Comparison of ENCODE assay signal across 9 cellular contexts in genomic region chr1:245156041-245156735, GRCh38. TPM values are rescaled to one million over a fixed set of nuclear protein-coding genes. Genes with fewer than 3 reads are reported as not detected.
DNase-seq lines count a peak whose midpoint lies in the region; ATAC-seq, FAIRE-seq and TF ChIP-seq lines count a peak whose summit lies in the region.
"Had no signal": no experiment of that assay in that cellular context is flagged by ENCODE, and none has a peak within 500 bp of the region (broad histone marks: within the 10 kb centered on the region; RNA-seq: fewer than 3 reads in every experiment).

No MANE protein-coding gene starts in this region.

- H3K4ac ChIP-seq in H1 (replicated peaks; ENCODE audit: insufficient read length, low read depth, low read length) (no peak overlapping the region), mesendoderm (ENCODE audit: low read depth, low read length) (no peak overlapping the region)

- no peak overlapping the region for H3K27ac Mint-ChIP-seq in CD4-positive, alpha-beta T cell

- peaks cover 29% of the 10 kb centered on the region for H3K4me1 Mint-ChIP-seq in CD4-positive, alpha-beta T cell (ENCODE audit: low read depth)

- no peak overlapping the region for H2BK20ac ChIP-seq in H1 (ENCODE audit: low read length)

- H3K36me3 Mint-ChIP-seq in CD4-positive, alpha-beta T cell (ENCODE audit: low read depth), result no peaks in the 10 kb centered on the region

- no peaks in the 10 kb centered on the region for H3K79me1 ChIP-seq in H1 (ENCODE audit: low read depth, low read length)
- H3K79me1 ChIP-seq in mesendoderm (ENCODE audit: low read length), result no peaks in the 10 kb centered on the region

- no peak for TF ChIP-seq POLR2A in H1 (IDR thresholded peaks at IDR 0.05; ENCODE audit: control extremely low read depth in 1 of 2, low read depth in 2 of 2, low read length in 2 of 2)

- no peak overlapping the region for H4K8ac ChIP-seq in H1 (ENCODE audit: extremely low read depth, insufficient read depth, low read length)
- no peak overlapping the region for H4K8ac ChIP-seq in mesendoderm (ENCODE audit: low read depth, low read length)

- H3K27me3 Mint-ChIP-seq in CD4-positive, alpha-beta T cell, result peaks cover 74% of the 10 kb centered on the region

- H2AFZ ChIP-seq in H1 (ENCODE audit: low read length), result no peak overlapping the region; the same call in 1 of the 2 replicates

- POLR2A ChIA-PET in CD4-positive, alpha-beta T cell (lab: Charles Lee), result no interaction called here
- POLR2A ChIA-PET in H1 (lab: Charles Lee; ENCODE audit: partially characterized antibody), result no interaction called here

- peak; percentile 88 for ATAC-seq in CD4-positive, alpha-beta T cell (ENCODE audit: poor library complexity)
- ATAC-seq in GM19463 (IDR thresholded peaks at IDR 0.05; ENCODE audit: unreplicated experiment) (peak; percentile 94), HG03571 (IDR thresholded peaks at IDR 0.05; ENCODE audit: unreplicated experiment) (peak; percentile 86)

- intact Hi-C loops in CD4-positive, alpha-beta T cell (cut with DNase I, micrococcal nuclease), result loop anchor here (5.0 to 10.0 kb wide), 4 partner anchors 959 to 1596 kb away; no protein-coding TSS in a partner anchor

- H2BK12ac ChIP-seq in H1 (ENCODE audit: low read depth, low read length), result no peak overlapping the region

- no peak for FAIRE-seq in H1 (lab: Jason Lieb, UNC)
- FAIRE-seq: TTC549 had no signal

- H3K4me1 ChIP-seq in H1 (replicated peaks in 1 of 4; ENCODE audit: control insufficient read depth in 3 of 4, insufficient read depth in 4 of 4, low read length in 3 of 4) (peaks cover 0 to 21% (median 8%) of the 10 kb centered on the region in 4 experiments; a peak in 5 of 7 replicates), mesendoderm (ENCODE audit: control insufficient read depth, low read depth, low read length) (peaks cover 2% of the 10 kb centered on the region)

- H3K18ac ChIP-seq in H1 (ENCODE audit: extremely low read depth, low read length), result no peak overlapping the region
- no peak overlapping the region for H3K18ac ChIP-seq in mesendoderm (ENCODE audit: low read length)

- H3K14ac ChIP-seq in H1 (ENCODE audit: insufficient read length), result no peak overlapping the region

- WGBS in H1 (ENCODE audit: extremely low coverage in 1 of 2, insufficient coverage in 1 of 2, insufficient read length in 1 of 2, insufficient replicate concordance in 2 of 2, low coverage in 1 of 2, low lambda C conversion rate in 2 of 2, missing lambda C conversion rate in 1 of 2), 2 experiments, result 3% methylated on average over 29 of the region's 74 CpGs; no CpG with 5 or more reads in 1 of the 2 experiments
- no CpG with 5 or more reads among the region's 74 CpGs for WGBS in mesendoderm (ENCODE audit: extremely low coverage, insufficient coverage, low lambda C conversion rate)

- H2BK120ac ChIP-seq in H1 (replicated peaks; ENCODE audit: low read depth, low read length) (no peak overlapping the region), mesendoderm (ENCODE audit: low read depth, low read length) (no peak overlapping the region)

- H3K27ac ChIP-seq in CD4-positive, alpha-beta T cell (ENCODE audit: low read depth, low read length), result no peak overlapping the region
- H3K27ac ChIP-seq in H1 (ENCODE audit: low read depth, low read length), result no peak overlapping the region
- H3K27ac ChIP-seq in mesendoderm (ENCODE audit: low read depth, low read length), result no peak overlapping the region

- H3K9ac ChIP-seq in H1 (replicated peaks in 1 of 4; ENCODE audit: extremely low read depth in 1 of 4, low read depth in 3 of 4, low read length in 3 of 4), result no peak overlapping the region
- peak overlapping the region; percentile 78 for H3K9ac ChIP-seq in mesendoderm (ENCODE audit: low read length)

- H3K4me3 ChIP-seq in H1 (ENCODE audit: extremely low read depth in 1 of 4, insufficient read depth in 2 of 4, low read depth in 3 of 4, low read length in 4 of 4) (peak overlapping the region; percentile 32 to 73 (median 49)), mesendoderm (ENCODE audit: low read length) (peak overlapping the region; percentile 50)

- H3K79me2 ChIP-seq in H1 (ENCODE audit: control insufficient read depth in 1 of 2, insufficient read depth in 2 of 2, low read length in 2 of 2) (no peaks in the 10 kb centered on the region), mesendoderm (ENCODE audit: control insufficient read depth, insufficient read depth, low read length) (no peaks in the 10 kb centered on the region)

- no peak overlapping the region for H2BK5ac ChIP-seq in H1 (ENCODE audit: low read depth, low read length)
- no peak overlapping the region for H2BK5ac ChIP-seq in mesendoderm (ENCODE audit: low read length)

- H3K23me2 ChIP-seq in H1 (ENCODE audit: low read depth, low read length), result peaks cover 18% of the 10 kb centered on the region

- H3K9me3 Mint-ChIP-seq in CD4-positive, alpha-beta T cell, result no peaks in the 10 kb centered on the region

- peak overlapping the region; percentile 79 for H3K4me3 Mint-ChIP-seq in CD4-positive, alpha-beta T cell

- 0 out of 8 replicates have a peak, but pooled peaks cover 0 to 2% (median 0%) of the 10 kb centered on the region in 4 experiments for H3K36me3 ChIP-seq in H1 (ENCODE audit: control insufficient read depth in 2 of 4, insufficient read depth in 4 of 4, low read length in 3 of 4)
- H3K36me3 ChIP-seq in mesendoderm (ENCODE audit: control insufficient read depth, insufficient read depth, low read length), result no peaks in the 10 kb centered on the region

- no peak for TF ChIP-seq EP300 in H1 (IDR thresholded peaks at IDR 0.05; ENCODE audit: borderline replicate concordance in 1 of 2, low read depth in 2 of 2, low read length in 2 of 2)

- DNase-seq in CD4-positive, alpha-beta T cell, result peak; percentile 36 to 70 (median 56)
- DNase-seq in NCI-H82 treated with DMSO at 0.1 percent for 48 hours (lab: John Stamatoyannopoulos, UW; ENCODE audit: unreplicated experiment) (peak; percentile 68), H1 (ENCODE audit: low read depth in 1 of 2, low spot score in 2 of 2) (peak; percentile 47 to 93), mesendoderm (peak; percentile 89)
- peak; percentile 49 to 50 for DNase-seq in activated CD8-positive, alpha-beta memory T cell treated with anti-CD3 and anti-CD28 coated beads for 4 hours (ENCODE audit: low read depth in 2 of 2)
- DNase-seq in stimulated activated CD8-positive, alpha-beta memory T cell treated with anti-CD3 and anti-CD28 coated beads, Interleukin-12 subunit alpha, Interleukin-12 subunit beta, amount 100 ng/mL, for 24 hours (ENCODE audit: extremely low read depth), result peak; percentile 45

- H3K4me2 ChIP-seq in H1 (ENCODE audit: insufficient read depth in 1 of 2, low read depth in 2 of 2, low read length in 2 of 2) (peak overlapping the region; percentile 84 to 91), mesendoderm (ENCODE audit: low read length) (peak overlapping the region; percentile 77)

- peaks cover 62% of the 10 kb centered on the region for H3K27me3 ChIP-seq in CD4-positive, alpha-beta T cell (ENCODE audit: control insufficient read depth, insufficient read depth, low read length)
- H3K27me3 ChIP-seq in H1 (replicated peaks in 1 of 4; ENCODE audit: control insufficient read depth in 3 of 4, extremely low read depth in 1 of 4, insufficient read depth in 3 of 4, low read length in 3 of 4) (peaks cover 28 to 55% (median 45%) of the 10 kb centered on the region in 4 experiments), mesendoderm (ENCODE audit: insufficient read depth, low read length, poor library complexity) (peaks cover 17% of the 10 kb centered on the region)

- TF ChIP-seq CTCF in CD4-positive, alpha-beta T cell (IDR thresholded peaks at IDR 0.05), result peak; percentile 23
- peak; percentile 70 to 82 (median 71) for TF ChIP-seq CTCF in H1 (IDR thresholded peaks at IDR 0.05; ENCODE audit: control extremely low read depth in 1 of 3, insufficient read depth in 1 of 3, low read depth in 1 of 3, low read length in 3 of 3)

- H3K9me3 ChIP-seq in CD4-positive, alpha-beta T cell (ENCODE audit: control insufficient read depth, low read length), result no peaks in the 10 kb centered on the region
- H3K9me3 ChIP-seq in H1 (ENCODE audit: insufficient read depth in 2 of 2, low read depth in 1 of 2, low read length in 1 of 2), result no peaks in the 10 kb centered on the region

- CTCF ChIA-PET in CD4-positive, alpha-beta T cell (lab: Charles Lee), result interaction anchor here (1.1 kb wide), 2 partner anchors 11 to 830 kb away, joined by 3 to 5 read pairs; no protein-coding TSS in a partner anchor
- CTCF ChIA-PET in H1 (lab: Charles Lee; ENCODE audit: partially characterized antibody), result interaction anchor here (0.6 to 4.8 kb wide), 44 partner anchors 12 to 843 kb away, joined by 3 to 40 read pairs (median 4); no protein-coding TSS in a partner anchor

- no peak overlapping the region for H3K23ac ChIP-seq in H1 (ENCODE audit: insufficient read length)
- H3K23ac ChIP-seq in mesendoderm (ENCODE audit: low read length), result no peak overlapping the region

- peaks cover 0 to 6% of the 10 kb centered on the region in 2 experiments for H4K20me1 ChIP-seq in H1 (replicated peaks in 1 of 2; ENCODE audit: control insufficient read depth in 1 of 2, insufficient read depth in 2 of 2, low read length in 2 of 2)

- H4K91ac ChIP-seq in H1 (replicated peaks; ENCODE audit: insufficient read length, low read length), result no peak overlapping the region

- no peak overlapping the region for H4K5ac ChIP-seq in H1 (ENCODE audit: insufficient read length, low read depth, low read length)
- no peak overlapping the region for H4K5ac ChIP-seq in mesendoderm (ENCODE audit: low read length)

- H3K56ac ChIP-seq in H1 (replicated peaks; ENCODE audit: insufficient read length, low read depth, low read length) (no peak overlapping the region), mesendoderm (ENCODE audit: low read length) (peak overlapping the region; percentile 89)

- H2BK15ac ChIP-seq in H1 (ENCODE audit: low read length), result no peak overlapping the region
- no peak overlapping the region for H2BK15ac ChIP-seq in mesendoderm (replicated peaks; ENCODE audit: low read depth)

- peak; percentile 79 to 89 for TF ChIP-seq RAD21 in H1 (IDR thresholded peaks at IDR 0.05 in 1 of 2, conservative IDR thresholded peaks at IDR 0.05 in 1 of 2; ENCODE audit: low read depth in 2 of 2, low read length in 2 of 2)

- H2AK5ac ChIP-seq in H1 (ENCODE audit: low read depth, low read length) (no peak overlapping the region), mesendoderm (ENCODE audit: low read length) (no peak overlapping the region)

RNA-seq across cellular contexts. Expression of gene KIF26B, which starts 1.4 kb away (rescaled TPM):
- total RNA-seq in CD4-positive, alpha-beta T cell, result under 1 TPM in 1 of 2 experiments, not detected in 1; 0.03 TPM
- total RNA-seq in H1 (2021; fragmentation: NEBNext Ultra II Directional; extraction: Animal tissue kit (Norgen Biotek cat#: 25700)), result 0.19 and 0.28 TPM in 2 replicates
- polyA plus RNA-seq in H1 (2011; rRNA removed), result 0.06 and 0.11 TPM in 2 replicates
- polyA plus RNA-seq in H1 (2011; cell fraction: cytosol; rRNA removed), result 0.12 TPM
- polyA plus RNA-seq in H1 (2011; cell fraction: nucleus; rRNA removed), result 0.14 TPM
- polyA plus RNA-seq in H1 (2012, experiment 1 of 2), result 0.10 to 0.27 TPM (median 0.18 TPM) in 4 replicates
- 0.14 TPM for polyA plus RNA-seq in H1 (2012, experiment 2 of 2)
- polyA plus RNA-seq in H1 (2013, experiment 1 of 2), result 0.06 TPM
- 0.11 TPM for polyA plus RNA-seq in H1 (2013, experiment 2 of 2)
- 0.12 and 0.19 TPM in 2 replicates for polyA minus RNA-seq in H1 (2011; rRNA and poly(A)+ RNA removed)
- 0.15 TPM for polyA minus RNA-seq in H1 (2011; cell fraction: cytosol; rRNA and poly(A)+ RNA removed)
- polyA minus RNA-seq in H1 (2011; cell fraction: nucleus; rRNA and poly(A)+ RNA removed), result 1.5 TPM
- polyA plus RNA-seq in mesendoderm (2013, experiment 1 of 2), result 0.31 TPM
- 0.24 TPM for polyA plus RNA-seq in mesendoderm (2013, experiment 2 of 2)
